Comparison of ENCODE assay signal across 1 cellular context in genomic region chr6:10403385-10404106, GRCh38.
A peak's percentile ranks its signal among the peaks of the same experiment; 100 is the strongest.
TF ChIP-seq lines count a peak whose summit lies in the region.

No MANE protein-coding gene starts in this region.

TF ChIP-seq in K562, 482 proteins besides CTCF, POLR2A, EP300 and RAD21 (continued from another document and continues in another):
- TF ChIP-seq ZBTB40 (IDR thresholded peaks at IDR 0.05) (no peak), ZBTB40 (CRISPR knock-in tag; IDR thresholded peaks at IDR 0.05) (no peak), TBP (optimal IDR thresholded peaks at IDR 0.05; ENCODE audit: low read depth, low read length) (peak; percentile 36), ZBTB1 (CRISPR knock-in tag; IDR thresholded peaks at IDR 0.05; ENCODE audit: borderline replicate concordance, low read depth) (no peak), SRF (CRISPR knock-in tag; IDR thresholded peaks at IDR 0.05) (no peak), SAP30 (IDR thresholded peaks at IDR 0.05; ENCODE audit: borderline replicate concordance, insufficient read depth, low read depth, low read length, poor library complexity, severe bottlenecking) (no peak), KDM5B (IDR thresholded peaks at IDR 0.05; ENCODE audit: insufficient replicate concordance, low read depth, low read length) (no peak), ZNF431 (CRISPR knock-in tag; IDR thresholded peaks at IDR 0.05) (no peak), ZNF436 (CRISPR knock-in tag; IDR thresholded peaks at IDR 0.05) (no peak), POLR2AphosphoS5 (IDR thresholded peaks at IDR 0.05; ENCODE audit: control insufficient read depth, insufficient read depth, low read depth, low read length) (no peak), ZNF445 (CRISPR knock-in tag; IDR thresholded peaks at IDR 0.05; ENCODE audit: low read depth) (no peak), ZZZ3 (IDR thresholded peaks at IDR 0.05) (no peak), E2F8 (IDR thresholded peaks at IDR 0.05; ENCODE audit: low read depth, partially characterized antibody) (no peak), CCNT2 (IDR thresholded peaks at IDR 0.05; ENCODE audit: borderline replicate concordance, extremely low read depth, insufficient read length, low read depth, low read length) (no peak), SIN3B (IDR thresholded peaks at IDR 0.05; ENCODE audit: low read depth) (no peak), TARDBP (IDR thresholded peaks at IDR 0.05) (no peak), ZKSCAN3 (CRISPR knock-in tag; IDR thresholded peaks at IDR 0.05) (no peak), OTX1 (CRISPR knock-in tag; IDR thresholded peaks at IDR 0.05) (peak; percentile 85), L3MBTL2 (IDR thresholded peaks at IDR 0.05) (no peak), NR2C1 (IDR thresholded peaks at IDR 0.05) (no peak), NR2C1 (tag; IDR thresholded peaks at IDR 0.05) (peak; percentile 9; the same call in 1 of the 2 replicates), MCM5 (IDR thresholded peaks at IDR 0.05; ENCODE audit: low read depth) (no peak), ZNF354B (CRISPR knock-in tag; IDR thresholded peaks at IDR 0.05) (no peak), SRSF7 (optimal IDR thresholded peaks at IDR 0.05; ENCODE audit: low read depth, low read length) (no peak), ZSCAN29 (IDR thresholded peaks at IDR 0.05) (no peak), ZBTB7A (IDR thresholded peaks at IDR 0.05; ENCODE audit: borderline replicate concordance, control insufficient read depth, low read depth, low read length) (0 out of 2 replicates have a peak, but pooled peaks have one; percentile 51), PTRF (tag; IDR thresholded peaks at IDR 0.05) (no peak), GABPB2 (CRISPR knock-in tag; conservative IDR thresholded peaks at IDR 0.05) (0 out of 2 replicates have a peak, but pooled peaks have one; percentile 40), STAG1 (CRISPR knock-in tag; IDR thresholded peaks at IDR 0.05; ENCODE audit: borderline replicate concordance) (no peak)
- TF ChIP-seq, protein P1, sequence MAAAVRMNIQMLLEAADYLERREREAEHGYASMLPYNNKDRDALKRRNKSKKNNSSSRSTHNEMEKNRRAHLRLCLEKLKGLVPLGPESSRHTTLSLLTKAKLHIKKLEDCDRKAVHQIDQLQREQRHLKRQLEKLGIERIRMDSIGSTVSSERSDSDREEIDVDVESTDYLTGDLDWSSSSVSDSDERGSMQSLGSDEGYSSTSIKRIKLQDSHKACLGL (CRISPR knock-in tag; IDR thresholded peaks at IDR 0.05; ENCODE audit: borderline replicate concordance, poor library complexity, severe bottlenecking): no peak
- TF ChIP-seq, protein P2, sequence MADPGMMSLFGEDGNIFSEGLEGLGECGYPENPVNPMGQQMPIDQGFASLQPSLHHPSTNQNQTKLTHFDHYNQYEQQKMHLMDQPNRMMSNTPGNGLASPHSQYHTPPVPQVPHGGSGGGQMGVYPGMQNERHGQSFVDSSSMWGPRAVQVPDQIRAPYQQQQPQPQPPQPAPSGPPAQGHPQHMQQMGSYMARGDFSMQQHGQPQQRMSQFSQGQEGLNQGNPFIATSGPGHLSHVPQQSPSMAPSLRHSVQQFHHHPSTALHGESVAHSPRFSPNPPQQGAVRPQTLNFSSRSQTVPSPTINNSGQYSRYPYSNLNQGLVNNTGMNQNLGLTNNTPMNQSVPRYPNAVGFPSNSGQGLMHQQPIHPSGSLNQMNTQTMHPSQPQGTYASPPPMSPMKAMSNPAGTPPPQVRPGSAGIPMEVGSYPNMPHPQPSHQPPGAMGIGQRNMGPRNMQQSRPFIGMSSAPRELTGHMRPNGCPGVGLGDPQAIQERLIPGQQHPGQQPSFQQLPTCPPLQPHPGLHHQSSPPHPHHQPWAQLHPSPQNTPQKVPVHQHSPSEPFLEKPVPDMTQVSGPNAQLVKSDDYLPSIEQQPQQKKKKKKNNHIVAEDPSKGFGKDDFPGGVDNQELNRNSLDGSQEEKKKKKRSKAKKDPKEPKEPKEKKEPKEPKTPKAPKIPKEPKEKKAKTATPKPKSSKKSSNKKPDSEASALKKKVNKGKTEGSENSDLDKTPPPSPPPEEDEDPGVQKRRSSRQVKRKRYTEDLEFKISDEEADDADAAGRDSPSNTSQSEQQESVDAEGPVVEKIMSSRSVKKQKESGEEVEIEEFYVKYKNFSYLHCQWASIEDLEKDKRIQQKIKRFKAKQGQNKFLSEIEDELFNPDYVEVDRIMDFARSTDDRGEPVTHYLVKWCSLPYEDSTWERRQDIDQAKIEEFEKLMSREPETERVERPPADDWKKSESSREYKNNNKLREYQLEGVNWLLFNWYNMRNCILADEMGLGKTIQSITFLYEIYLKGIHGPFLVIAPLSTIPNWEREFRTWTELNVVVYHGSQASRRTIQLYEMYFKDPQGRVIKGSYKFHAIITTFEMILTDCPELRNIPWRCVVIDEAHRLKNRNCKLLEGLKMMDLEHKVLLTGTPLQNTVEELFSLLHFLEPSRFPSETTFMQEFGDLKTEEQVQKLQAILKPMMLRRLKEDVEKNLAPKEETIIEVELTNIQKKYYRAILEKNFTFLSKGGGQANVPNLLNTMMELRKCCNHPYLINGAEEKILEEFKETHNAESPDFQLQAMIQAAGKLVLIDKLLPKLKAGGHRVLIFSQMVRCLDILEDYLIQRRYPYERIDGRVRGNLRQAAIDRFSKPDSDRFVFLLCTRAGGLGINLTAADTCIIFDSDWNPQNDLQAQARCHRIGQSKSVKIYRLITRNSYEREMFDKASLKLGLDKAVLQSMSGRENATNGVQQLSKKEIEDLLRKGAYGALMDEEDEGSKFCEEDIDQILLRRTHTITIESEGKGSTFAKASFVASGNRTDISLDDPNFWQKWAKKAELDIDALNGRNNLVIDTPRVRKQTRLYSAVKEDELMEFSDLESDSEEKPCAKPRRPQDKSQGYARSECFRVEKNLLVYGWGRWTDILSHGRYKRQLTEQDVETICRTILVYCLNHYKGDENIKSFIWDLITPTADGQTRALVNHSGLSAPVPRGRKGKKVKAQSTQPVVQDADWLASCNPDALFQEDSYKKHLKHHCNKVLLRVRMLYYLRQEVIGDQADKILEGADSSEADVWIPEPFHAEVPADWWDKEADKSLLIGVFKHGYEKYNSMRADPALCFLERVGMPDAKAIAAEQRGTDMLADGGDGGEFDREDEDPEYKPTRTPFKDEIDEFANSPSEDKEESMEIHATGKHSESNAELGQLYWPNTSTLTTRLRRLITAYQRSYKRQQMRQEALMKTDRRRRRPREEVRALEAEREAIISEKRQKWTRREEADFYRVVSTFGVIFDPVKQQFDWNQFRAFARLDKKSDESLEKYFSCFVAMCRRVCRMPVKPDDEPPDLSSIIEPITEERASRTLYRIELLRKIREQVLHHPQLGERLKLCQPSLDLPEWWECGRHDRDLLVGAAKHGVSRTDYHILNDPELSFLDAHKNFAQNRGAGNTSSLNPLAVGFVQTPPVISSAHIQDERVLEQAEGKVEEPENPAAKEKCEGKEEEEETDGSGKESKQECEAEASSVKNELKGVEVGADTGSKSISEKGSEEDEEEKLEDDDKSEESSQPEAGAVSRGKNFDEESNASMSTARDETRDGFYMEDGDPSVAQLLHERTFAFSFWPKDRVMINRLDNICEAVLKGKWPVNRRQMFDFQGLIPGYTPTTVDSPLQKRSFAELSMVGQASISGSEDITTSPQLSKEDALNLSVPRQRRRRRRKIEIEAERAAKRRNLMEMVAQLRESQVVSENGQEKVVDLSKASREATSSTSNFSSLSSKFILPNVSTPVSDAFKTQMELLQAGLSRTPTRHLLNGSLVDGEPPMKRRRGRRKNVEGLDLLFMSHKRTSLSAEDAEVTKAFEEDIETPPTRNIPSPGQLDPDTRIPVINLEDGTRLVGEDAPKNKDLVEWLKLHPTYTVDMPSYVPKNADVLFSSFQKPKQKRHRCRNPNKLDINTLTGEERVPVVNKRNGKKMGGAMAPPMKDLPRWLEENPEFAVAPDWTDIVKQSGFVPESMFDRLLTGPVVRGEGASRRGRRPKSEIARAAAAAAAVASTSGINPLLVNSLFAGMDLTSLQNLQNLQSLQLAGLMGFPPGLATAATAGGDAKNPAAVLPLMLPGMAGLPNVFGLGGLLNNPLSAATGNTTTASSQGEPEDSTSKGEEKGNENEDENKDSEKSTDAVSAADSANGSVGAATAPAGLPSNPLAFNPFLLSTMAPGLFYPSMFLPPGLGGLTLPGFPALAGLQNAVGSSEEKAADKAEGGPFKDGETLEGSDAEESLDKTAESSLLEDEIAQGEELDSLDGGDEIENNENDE (IDR thresholded peaks at IDR 0.05; ENCODE audit: low read depth, low read length): no peak
